ENCODE assay signal across 20 cellular contexts in genomic region chr11:59777104-59777503, GRCh38. TPM values are rescaled to one million over a fixed set of nuclear protein-coding genes. Genes with fewer than 3 reads are reported as not detected.
DNase-seq lines count a peak whose midpoint lies in the region; ATAC-seq, FAIRE-seq and TF ChIP-seq lines count a peak whose summit lies in the region.
"Had no signal": no experiment of that assay in that cellular context is flagged by ENCODE, and none has a peak within 500 bp of the region (broad histone marks: within the 10 kb centered on the region; RNA-seq: fewer than 3 reads in every experiment).

No MANE protein-coding gene starts in this region.

- no peaks in the 10 kb centered on the region for H4K20me1 ChIP-seq in HepG2 (ENCODE audit: insufficient read depth, low read length)

- H2AFZ ChIP-seq in HepG2 (ENCODE audit: low read length) = no peak overlapping the region
- H2AFZ ChIP-seq: GM23248 had no signal

- 91% methylated on average over 5 of the region's 5 CpGs for WGBS in liver
- WGBS in HepG2 (ENCODE audit: low lambda C conversion rate) = 93% methylated on average over 5 of the region's 5 CpGs

- H3K9ac ChIP-seq in liver (ENCODE audit: low read depth in 1 of 2, low read length in 2 of 2) = no peak overlapping the region
- no peak overlapping the region for H3K9ac ChIP-seq in HepG2 (ENCODE audit: insufficient read depth, low read depth, low read length)
- H3K9ac ChIP-seq in colonic mucosa (ENCODE audit: low read depth in 2 of 2, low read length in 2 of 2) = peak overlapping the region in 1 of 2 donors; percentile 21
- H3K9ac ChIP-seq in mucosa of rectum (ENCODE audit: low read depth in 1 of 2, low read length in 2 of 2) = no peak overlapping the region
- H3K9ac ChIP-seq: GM23248 had no signal

- BruUV-seq in HepG2 (replicated peaks; lab: Mats Ljungman, UMichigan) = no TSS peak

- POLR2A ChIA-PET in HepG2 (lab: Yijun Ruan, JAX) = interaction anchor here (1.1 to 5.0 kb wide), 2 partner anchors 21 to 108 kb away, joined by 4 to 28 read pairs; partner anchors contain the start of genes PATL1 and STX3

- no peak overlapping the region for H3K4me3 ChIP-seq in liver (ENCODE audit: low read depth in 1 of 3, low read length in 3 of 3)
- no peak overlapping the region for H3K4me3 ChIP-seq in HepG2 (replicated peaks in 1 of 3; ENCODE audit: insufficient read depth in 1 of 3, low read depth in 2 of 3, low read length in 3 of 3)
- H3K4me3 ChIP-seq in colonic mucosa = no peak overlapping the region
- no peak overlapping the region for H3K4me3 ChIP-seq in mucosa of rectum (ENCODE audit: low read length in 2 of 2)
- H3K4me3 ChIP-seq in upper lobe of right lung = no peak overlapping the region
- H3K4me3 ChIP-seq: GM23248, thyroid gland had no signal

- H3K4me1 ChIP-seq in liver (ENCODE audit: control insufficient read depth in 4 of 4, insufficient read depth in 4 of 4, low read length in 3 of 4) (peaks cover 0 to 22% (median 11%) of the 10 kb centered on the region in 4 donors), HepG2 (ENCODE audit: insufficient read depth, low read length) (peaks cover 29% of the 10 kb centered on the region), colonic mucosa (peaks cover 3% of the 10 kb centered on the region), mucosa of rectum (ENCODE audit: control insufficient read depth in 2 of 2, insufficient read depth in 2 of 2, low read length in 2 of 2) (peaks cover 25 to 43% of the 10 kb centered on the region in 2 donors), upper lobe of right lung (peaks cover 19% of the 10 kb centered on the region)

- H3K27me3 ChIP-seq in liver (ENCODE audit: control insufficient read depth in 4 of 4, insufficient read depth in 4 of 4, low read length in 3 of 4) (no peaks in the 10 kb centered on the region), HepG2 (ENCODE audit: control insufficient read depth in 1 of 2, insufficient read depth in 2 of 2, low read length in 2 of 2) (no peaks in the 10 kb centered on the region), colonic mucosa (no peaks in the 10 kb centered on the region), mucosa of rectum (ENCODE audit: control insufficient read depth in 2 of 2, insufficient read depth in 2 of 2, low read length in 2 of 2) (no peaks in the 10 kb centered on the region), upper lobe of right lung (no peaks in the 10 kb centered on the region)
- H3K27me3 ChIP-seq: brain microvascular endothelial cell, thyroid gland had no signal

- no peak overlapping the region for H3K4me2 ChIP-seq in HepG2 (ENCODE audit: low read depth, low read length)

- TF ChIP-seq CTCF in liver (IDR thresholded peaks at IDR 0.05; ENCODE audit: low read depth, low read length, missing input control) (no peak), HepG2 (CRISPR knock-in tag; IDR thresholded peaks at IDR 0.05) (no peak), colonic mucosa (IDR thresholded peaks at IDR 0.05) (no peak), upper lobe of right lung (IDR thresholded peaks at IDR 0.05) (no peak)

- H3K36me3 ChIP-seq in liver (ENCODE audit: control insufficient read depth in 4 of 4, insufficient read depth in 3 of 4, low read depth in 1 of 4, low read length in 3 of 4) (peaks cover 0 to 4% (median 0%) of the 10 kb centered on the region in 4 donors), HepG2 (replicated peaks in 1 of 2; ENCODE audit: control insufficient read depth in 1 of 2, insufficient read depth in 2 of 2, low read length in 2 of 2) (peaks cover 2 to 4% of the 10 kb centered on the region in 2 experiments; a peak in 3 of 5 replicates), colonic mucosa (no peaks in the 10 kb centered on the region), mucosa of rectum (ENCODE audit: control insufficient read depth in 2 of 2, insufficient read depth in 2 of 2, low read length in 2 of 2) (peaks cover 13% of the 10 kb centered on the region in 2 donors), upper lobe of right lung (peaks cover 33% of the 10 kb centered on the region)

- no peak for TF ChIP-seq RAD21 in liver (IDR thresholded peaks at IDR 0.05)
- TF ChIP-seq RAD21 in HepG2 (CRISPR knock-in tag; IDR thresholded peaks at IDR 0.05) = no peak

- no peaks in the 10 kb centered on the region for H3K79me2 ChIP-seq in HepG2 (ENCODE audit: insufficient read depth, low read length)

- no peak for FAIRE-seq in HepG2 (lab: Jason Lieb, UNC)
- no peak for FAIRE-seq in HTR-8/SVneo (lab: Jason Lieb, UNC)
- FAIRE-seq: D721Med, TTC549 had no signal

- intact Hi-C loops in HepG2 (cut with micrococcal nuclease; ENCODE audit: unreplicated experiment) (no loop called here), colonic mucosa (cut with DNase I) (no loop called here), upper lobe of right lung (cut with DNase I) (no loop called here), left ventricle myocardium superior (cut with micrococcal nuclease) (no loop called here)

- ATAC-seq in HepG2 = no peak
- peak; percentile 13 for ATAC-seq in upper lobe of right lung
- ATAC-seq in left ventricle myocardium superior = no peak
- no peak for ATAC-seq in HG03025 (IDR thresholded peaks at IDR 0.05; ENCODE audit: low FRiP score, unreplicated experiment)

- H3K9me3 ChIP-seq in liver (ENCODE audit: control insufficient read depth in 4 of 4, low read length in 3 of 4) = no peaks in the 10 kb centered on the region
- H3K9me3 ChIP-seq in HepG2 (ENCODE audit: low read length) = no peaks in the 10 kb centered on the region
- H3K9me3 ChIP-seq in colonic mucosa = no peaks in the 10 kb centered on the region
- H3K9me3 ChIP-seq in mucosa of rectum (ENCODE audit: control insufficient read depth in 2 of 2, low read length in 2 of 2) = no peaks in the 10 kb centered on the region
- no peaks in the 10 kb centered on the region for H3K9me3 ChIP-seq in upper lobe of right lung
- H3K9me3 ChIP-seq: thyroid gland had no signal

- in situ Hi-C loops in HepG2 (cut with HindIII; ENCODE audit: extremely low pct_ligation_motif_present, low pct_unique_long_range_greater_than_20kb) = no loop called here

- CTCF ChIA-PET in HepG2 (lab: Yijun Ruan, JAX; ENCODE audit: low intra/inter-chr PET ratio, low total read pairs) = no interaction called here

- H3K27ac ChIP-seq in liver (ENCODE audit: low read depth in 1 of 2, low read length in 2 of 2) (peak overlapping the region; percentile 69 to 74), HepG2 (ENCODE audit: extremely low read length, insufficient read depth, low read length) (no peak overlapping the region), colonic mucosa (peak overlapping the region; percentile 20), mucosa of rectum (ENCODE audit: low read depth in 2 of 2, low read length in 2 of 2) (peak overlapping the region; percentile 33 to 50), upper lobe of right lung (no peak overlapping the region)
- H3K27ac ChIP-seq: brain microvascular endothelial cell, GM23248, RWPE1 had no signal

- DNase-seq in HepG2 (ENCODE audit: low spot score) (no peak), colonic mucosa (no peak), upper lobe of right lung (no peak), HTR-8/SVneo (ENCODE audit: insufficient read length, low spot score) (no peak), left ventricle myocardium superior (no peak)
- DNase-seq: activated gamma-delta T cell treated with Interleukin-2 at 50 U/mL for 16 hours; activated T-cell treated with anti-CD3 and anti-CD28 coated beads, Interleukin-2, amount 50 U/mL, for 24 hours; effector CD8-positive, alpha-beta T cell; NCI-H1694; NCI-H446 treated with DMSO at 0.1 percent for 48 hours; stimulated activated CD8-positive, alpha-beta memory T cell treated with anti-CD3 and anti-CD28 coated beads, Interleukin-4, amount 100 ng/mL, for 48 hours; thyroid gland had no signal

- TF ChIP-seq POLR2A in HepG2 (IDR thresholded peaks at IDR 0.05; ENCODE audit: insufficient read depth in 1 of 2, low read depth in 2 of 2, low read length in 2 of 2) = no peak

- TF ChIP-seq EP300 in HepG2 (IDR thresholded peaks at IDR 0.05; ENCODE audit: low read depth in 2 of 2, low read length in 2 of 2) = no peak
- no peak for TF ChIP-seq EP300 in HepG2 (CRISPR knock-in tag; IDR thresholded peaks at IDR 0.05; ENCODE audit: borderline replicate concordance)

RNA-seq across cellular contexts. Expression of gene STX3, which starts 21.9 kb away (rescaled TPM):
- total RNA-seq in liver (1 to 10 TPM; 7.0 to 8.5 TPM), HepG2 (2016; rRNA removed; fragmentation: Illumina TruSeq; extraction: Trizol) (24.0 and 28.7 TPM in 2 replicates), colonic mucosa (10 to 100 TPM; 45.2 to 70.9 TPM), upper lobe of right lung (75.1 TPM), left ventricle myocardium superior (8.0 TPM)
- polyA plus RNA-seq in liver (1 to 10 TPM; 3.3 to 4.7 TPM), HepG2 (2011; rRNA removed) (16.5 TPM in 2 replicates)
- 23.0 and 26.0 TPM in 2 replicates for total RNA-seq in HepG2 (2016; cell fraction: cytosol; rRNA removed; fragmentation: Illumina TruSeq; extraction: Trizol; ENCODE audit: low read depth)
- 24.5 and 26.3 TPM in 2 replicates for total RNA-seq in HepG2 (2016; cell fraction: insoluble cytoplasmic fraction; rRNA removed; fragmentation: Illumina TruSeq; extraction: Trizol)
- total RNA-seq in HepG2 (2016; cell fraction: membrane; rRNA removed; fragmentation: Illumina TruSeq; extraction: Trizol) = 42.0 and 47.8 TPM in 2 replicates
- 17.5 and 18.2 TPM in 2 replicates for total RNA-seq in HepG2 (2016; cell fraction: nucleus; rRNA removed; fragmentation: Illumina TruSeq; extraction: Trizol)
- 13.4 and 17.9 TPM in 2 replicates for polyA plus RNA-seq in HepG2 (2011; cell fraction: cytosol; rRNA removed)
- 8.5 and 12.6 TPM in 2 replicates for polyA plus RNA-seq in HepG2 (2011; cell fraction: nucleus; rRNA removed)
- 13.7 and 18.7 TPM in 2 replicates for polyA plus RNA-seq in HepG2 (2012)
- polyA plus RNA-seq in HepG2 (2016; cell fraction: cytosol; fragmentation: Illumina TruSeq; extraction: Trizol; ENCODE audit: low read depth) = 19.8 and 22.2 TPM in 2 replicates
- polyA plus RNA-seq in HepG2 (2016; cell fraction: insoluble cytoplasmic fraction; fragmentation: Illumina TruSeq; extraction: Trizol; ENCODE audit: low read depth) = 23.0 and 25.9 TPM in 2 replicates
- polyA plus RNA-seq in HepG2 (2016; cell fraction: membrane; fragmentation: Illumina TruSeq; extraction: Trizol; ENCODE audit: low read depth) = 33.8 and 35.0 TPM in 2 replicates
- 20.1 and 21.2 TPM in 2 replicates for polyA plus RNA-seq in HepG2 (2016; cell fraction: nucleus; fragmentation: Illumina TruSeq; extraction: Trizol; ENCODE audit: insufficient read depth, low read depth)
- polyA minus RNA-seq in HepG2 (2011; rRNA and poly(A)+ RNA removed; ENCODE audit: low replicate concordance) = 10.1 and 18.3 TPM in 2 replicates
- polyA minus RNA-seq in HepG2 (2011; cell fraction: cytosol; rRNA and poly(A)+ RNA removed) = 11.6 and 11.8 TPM in 2 replicates
- 22.5 and 23.2 TPM in 2 replicates for polyA minus RNA-seq in HepG2 (2011; cell fraction: nucleus; rRNA and poly(A)+ RNA removed)

RNA-seq across cellular contexts. Expression of gene MRPL16, which starts 33.5 kb away (rescaled TPM):
- 10 to 100 TPM; 24.9 to 33.5 TPM for total RNA-seq in liver
- 10 to 100 TPM; 45.7 to 54.9 TPM for polyA plus RNA-seq in liver
- total RNA-seq in HepG2 (2016; rRNA removed; fragmentation: Illumina TruSeq; extraction: Trizol) = 62.6 and 77.8 TPM in 2 replicates
- total RNA-seq in HepG2 (2016; cell fraction: cytosol; rRNA removed; fragmentation: Illumina TruSeq; extraction: Trizol; ENCODE audit: low read depth) = 11.5 and 12.8 TPM in 2 replicates
- 61.8 and 70.6 TPM in 2 replicates for total RNA-seq in HepG2 (2016; cell fraction: insoluble cytoplasmic fraction; rRNA removed; fragmentation: Illumina TruSeq; extraction: Trizol)
- total RNA-seq in HepG2 (2016; cell fraction: membrane; rRNA removed; fragmentation: Illumina TruSeq; extraction: Trizol) = 18.4 and 22.8 TPM in 2 replicates
- total RNA-seq in HepG2 (2016; cell fraction: nucleus; rRNA removed; fragmentation: Illumina TruSeq; extraction: Trizol) = 22.3 and 22.5 TPM in 2 replicates
- 40.3 and 45.3 TPM in 2 replicates for polyA plus RNA-seq in HepG2 (2011; rRNA removed)
- 43.5 and 47.2 TPM in 2 replicates for polyA plus RNA-seq in HepG2 (2011; cell fraction: cytosol; rRNA removed)
- 18.7 and 25.3 TPM in 2 replicates for polyA plus RNA-seq in HepG2 (2011; cell fraction: nucleus; rRNA removed)
- polyA plus RNA-seq in HepG2 (2012) = 34.1 and 37.3 TPM in 2 replicates
- 11.0 and 12.9 TPM in 2 replicates for polyA plus RNA-seq in HepG2 (2016; cell fraction: cytosol; fragmentation: Illumina TruSeq; extraction: Trizol; ENCODE audit: low read depth)
- polyA plus RNA-seq in HepG2 (2016; cell fraction: insoluble cytoplasmic fraction; fragmentation: Illumina TruSeq; extraction: Trizol; ENCODE audit: low read depth) = 87.0 and 90.8 TPM in 2 replicates
- 17.3 and 18.6 TPM in 2 replicates for polyA plus RNA-seq in HepG2 (2016; cell fraction: membrane; fragmentation: Illumina TruSeq; extraction: Trizol; ENCODE audit: low read depth)
- 42.7 and 48.9 TPM in 2 replicates for polyA plus RNA-seq in HepG2 (2016; cell fraction: nucleus; fragmentation: Illumina TruSeq; extraction: Trizol; ENCODE audit: insufficient read depth, low read depth)
- polyA minus RNA-seq in HepG2 (2011; rRNA and poly(A)+ RNA removed; ENCODE audit: low replicate concordance) = 14.8 and 31.8 TPM in 2 replicates
- 9.6 and 12.4 TPM in 2 replicates for polyA minus RNA-seq in HepG2 (2011; cell fraction: cytosol; rRNA and poly(A)+ RNA removed)
- 14.7 and 14.8 TPM in 2 replicates for polyA minus RNA-seq in HepG2 (2011; cell fraction: nucleus; rRNA and poly(A)+ RNA removed)
- 10 to 100 TPM; 51.6 to 91.3 TPM for total RNA-seq in colonic mucosa
- total RNA-seq in upper lobe of right lung = 30.1 TPM
- total RNA-seq in left ventricle myocardium superior = 103 TPM

Comparison
In these comparisons a context has a peak if more than half of its experiments do, and no peak if none do; other contexts are left out.
1. H3K27ac ChIP-seq: peak in liver (2 of 2), colonic mucosa (single experiment) and mucosa of rectum (2 of 2); none in HepG2 (single experiment) and upper lobe of right lung (single experiment).